In the genomic region with DNA sequence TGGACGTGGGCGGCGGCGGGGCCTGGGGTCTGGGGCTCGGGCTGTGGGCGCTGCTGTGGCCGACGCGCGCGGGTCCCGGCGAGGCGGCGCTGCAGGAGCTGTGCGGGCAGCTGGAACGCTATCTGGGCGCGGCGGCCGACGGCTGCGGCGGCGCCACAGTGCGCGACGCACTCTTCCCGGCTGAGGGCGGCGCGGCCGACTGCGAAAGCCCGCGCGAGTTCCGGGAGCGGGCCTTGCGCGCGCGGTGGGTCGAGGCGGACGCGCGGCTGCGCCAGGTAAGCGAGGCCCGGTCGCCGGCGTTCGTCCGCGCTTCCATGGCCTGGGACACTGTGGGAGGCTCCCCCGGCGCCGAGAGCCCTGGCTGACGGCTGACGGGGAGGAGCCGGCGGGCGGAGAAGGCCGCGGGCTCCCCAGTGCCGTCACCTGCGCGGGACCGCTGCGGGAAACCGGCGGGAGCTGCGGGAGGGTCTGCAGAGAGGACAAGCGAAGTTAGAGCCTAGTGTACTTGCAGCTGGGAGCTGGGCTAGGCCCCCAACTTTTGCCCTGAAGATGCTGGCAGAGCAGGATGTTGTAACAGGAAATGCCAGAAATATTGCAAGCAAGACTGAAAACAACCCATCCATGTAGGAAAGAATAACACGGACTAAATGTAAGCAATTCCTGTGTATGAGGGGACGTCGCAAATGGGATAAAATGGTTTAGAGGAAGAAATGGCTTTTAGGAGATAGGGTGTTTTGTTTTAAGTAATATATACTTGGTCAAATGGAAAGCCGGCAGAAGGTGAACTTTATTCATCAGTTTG, we compare ENCODE assay signal across 8 cellular contexts. TPM values are rescaled to one million over a fixed set of nuclear protein-coding genes. Genes with fewer than 3 reads are reported as not detected.
DNase-seq lines count a peak whose midpoint lies in the region; ATAC-seq and TF ChIP-seq lines count a peak whose summit lies in the region.

No MANE protein-coding gene starts in this region.

- TF ChIP-seq CTCF in CD8-positive, alpha-beta T cell (IDR thresholded peaks at IDR 0.05): no peak

- no peaks in the 10 kb centered on the region for H3K9me3 ChIP-seq in CD8-positive, alpha-beta T cell (ENCODE audit: low read length)
- no peaks in the 10 kb centered on the region for H3K9me3 ChIP-seq in T-helper 17 cell (ENCODE audit: control insufficient read depth, low read length, poor library complexity, severe bottlenecking)

- intact Hi-C loops in CD8-positive, alpha-beta T cell (cut with DNase I, micrococcal nuclease): loop anchor here (2.0 to 5.0 kb wide), 4 partner anchors 128 to 269 kb away; partner anchors contain the start of genes BTBD1 (in 1 of the 2), C15orf40 (in 1 of the 2) and RPS17 (in 1 of the 2)

- POLR2A ChIA-PET in CD8-positive, alpha-beta T cell (lab: Charles Lee): interaction anchor here (0.9 to 2.7 kb wide), 10 partner anchors 9 to 270 kb away, joined by 3 to 13 read pairs (median 8); partner anchors contain the start of genes C15orf40, RAMAC and RPS17

- no peaks in the 10 kb centered on the region for H3K9me3 Mint-ChIP-seq in CD8-positive, alpha-beta T cell
- H3K9me3 Mint-ChIP-seq in stimulated activated effector memory CD8-positive, alpha-beta T cell treated with anti-CD3 and anti-CD28 coated beads, Interleukin-12 subunit alpha, Interleukin-12 subunit beta, amount 100 ng/mL, for 72 hours: no peaks in the 10 kb centered on the region

- H3K27me3 Mint-ChIP-seq in CD8-positive, alpha-beta T cell (ENCODE audit: low read depth): no peaks in the 10 kb centered on the region
- H3K27me3 Mint-ChIP-seq in T-helper 17 cell: peaks cover 6% of the 10 kb centered on the region

- peak; percentile 7 for ATAC-seq in CD8-positive, alpha-beta T cell
- peak; percentile 16 for ATAC-seq in GM19463 (IDR thresholded peaks at IDR 0.05; ENCODE audit: unreplicated experiment)
- peak; percentile 11 for ATAC-seq in T-helper 17 cell
- peak; percentile 46 for ATAC-seq in stimulated activated effector memory CD8-positive, alpha-beta T cell treated with anti-CD3 and anti-CD28 coated beads, Interleukin-12 subunit alpha, Interleukin-12 subunit beta, amount 100 ng/mL, for 72 hours

- peaks cover 11% of the 10 kb centered on the region for H3K36me3 ChIP-seq in CD8-positive, alpha-beta T cell (ENCODE audit: insufficient read depth, low read length)

- H3K4me1 Mint-ChIP-seq in CD8-positive, alpha-beta T cell (ENCODE audit: low read depth): peaks cover 36% of the 10 kb centered on the region
- peaks cover 34% of the 10 kb centered on the region for H3K4me1 Mint-ChIP-seq in T-helper 17 cell
- peaks cover 28% of the 10 kb centered on the region for H3K4me1 Mint-ChIP-seq in stimulated activated effector memory CD8-positive, alpha-beta T cell treated with anti-CD3 and anti-CD28 coated beads, Interleukin-12 subunit alpha, Interleukin-12 subunit beta, amount 100 ng/mL, for 72 hours

- CTCF ChIA-PET in CD8-positive, alpha-beta T cell (lab: Charles Lee): interaction anchor here (1.3 to 1.7 kb wide), 2 partner anchors 10 to 176 kb away, joined by 4 to 5 read pairs; partner anchors contain the start of gene RAMAC

- peak overlapping the region; percentile 67 for H3K4me3 ChIP-seq in CD8-positive, alpha-beta T cell (ENCODE audit: low read depth, low read length)

- DNase-seq in CD8-positive, alpha-beta T cell: peak in 6 of 7 experiments; percentile 9 to 35 (median 26)
- DNase-seq in HT-29 (ENCODE audit: low spot score) (peak; percentile 60), T-helper 17 cell (peak; percentile 15 to 40 (median 26)), cerebellum (ENCODE audit: low spot score) (peak; percentile 24), left kidney (ENCODE audit: low read depth, low spot score) (peak; percentile 80), NCI-H510A (lab: John Stamatoyannopoulos, UW) (no peak)
- DNase-seq in stimulated activated effector memory CD8-positive, alpha-beta T cell treated with anti-CD3 and anti-CD28 coated beads, Interleukin-12 subunit alpha, Interleukin-12 subunit beta, amount 100 ng/mL, for 72 hours (ENCODE audit: low spot score in 2 of 2): peak in 1 of 2 donors; percentile 66

- H3K27me3 ChIP-seq in CD8-positive, alpha-beta T cell (ENCODE audit: insufficient read depth, low read length): no peaks in the 10 kb centered on the region

- peak overlapping the region; percentile 92 for H3K4me3 Mint-ChIP-seq in CD8-positive, alpha-beta T cell
- H3K4me3 Mint-ChIP-seq in T-helper 17 cell: peak overlapping the region; percentile 99
- peak overlapping the region; percentile 76 for H3K4me3 Mint-ChIP-seq in stimulated activated effector memory CD8-positive, alpha-beta T cell treated with anti-CD3 and anti-CD28 coated beads, Interleukin-12 subunit alpha, Interleukin-12 subunit beta, amount 100 ng/mL, for 72 hours

- H3K4me1 ChIP-seq in CD8-positive, alpha-beta T cell (ENCODE audit: insufficient read depth, low read length): peaks cover 26% of the 10 kb centered on the region

- peak overlapping the region; percentile 97 for H3K27ac Mint-ChIP-seq in CD8-positive, alpha-beta T cell
- H3K27ac Mint-ChIP-seq in T-helper 17 cell: peak overlapping the region; percentile 100
- peak overlapping the region; percentile 87 for H3K27ac Mint-ChIP-seq in stimulated activated effector memory CD8-positive, alpha-beta T cell treated with anti-CD3 and anti-CD28 coated beads, Interleukin-12 subunit alpha, Interleukin-12 subunit beta, amount 100 ng/mL, for 72 hours

- peaks cover 33% of the 10 kb centered on the region for H3K36me3 Mint-ChIP-seq in CD8-positive, alpha-beta T cell
- peaks cover 3% of the 10 kb centered on the region for H3K36me3 Mint-ChIP-seq in T-helper 17 cell (ENCODE audit: low read depth)
- peaks cover 57% of the 10 kb centered on the region for H3K36me3 Mint-ChIP-seq in stimulated activated effector memory CD8-positive, alpha-beta T cell treated with anti-CD3 and anti-CD28 coated beads, Interleukin-12 subunit alpha, Interleukin-12 subunit beta, amount 100 ng/mL, for 72 hours

- peak overlapping the region; percentile 97 for H3K27ac ChIP-seq in CD8-positive, alpha-beta T cell (ENCODE audit: low read depth, low read length)

RNA-seq across cellular contexts. Expression of gene WHAMM, which starts 0.8 kb away (rescaled TPM):
- total RNA-seq in CD8-positive, alpha-beta T cell: 100 to 1,000 TPM; 123 to 124 TPM
- total RNA-seq in HT-29 (2014; rRNA removed; shearing (Covaris generic)): 5.2 and 6.4 TPM in 2 replicates
- total RNA-seq in T-helper 17 cell (10 to 100 TPM; 91.2 to 99.7 TPM), cerebellum (3.6 TPM)

RNA-seq across cellular contexts. Expression of gene FSD2, which starts 4.4 kb away (rescaled TPM):
- total RNA-seq in CD8-positive, alpha-beta T cell: not detected
- not detected in 2 replicates for total RNA-seq in HT-29 (2014; rRNA removed; shearing (Covaris generic))
- total RNA-seq in T-helper 17 cell (not detected), cerebellum (not detected)

Comparison
In these comparisons a context has a peak if more than half of its experiments do, and no peak if none do; other contexts are left out.
1. RNA of gene WHAMM, which starts 0.8 kb away (total RNA-seq): 123 to 124 TPM in CD8-positive, alpha-beta T cell and 91.2 to 99.7 TPM in T-helper 17 cell; 5.2 to 6.4 TPM in HT-29 and 3.6 TPM in cerebellum (single experiment); every median in the first group is over 10 times any median in the second.
2. Peak in every context shown above with its lines, with median percentiles within 50 percentile points of each other: ATAC-seq, H3K27ac Mint-ChIP-seq and H3K4me3 Mint-ChIP-seq.